ENCODE assay signal across 1 cellular context in the genomic region with DNA sequence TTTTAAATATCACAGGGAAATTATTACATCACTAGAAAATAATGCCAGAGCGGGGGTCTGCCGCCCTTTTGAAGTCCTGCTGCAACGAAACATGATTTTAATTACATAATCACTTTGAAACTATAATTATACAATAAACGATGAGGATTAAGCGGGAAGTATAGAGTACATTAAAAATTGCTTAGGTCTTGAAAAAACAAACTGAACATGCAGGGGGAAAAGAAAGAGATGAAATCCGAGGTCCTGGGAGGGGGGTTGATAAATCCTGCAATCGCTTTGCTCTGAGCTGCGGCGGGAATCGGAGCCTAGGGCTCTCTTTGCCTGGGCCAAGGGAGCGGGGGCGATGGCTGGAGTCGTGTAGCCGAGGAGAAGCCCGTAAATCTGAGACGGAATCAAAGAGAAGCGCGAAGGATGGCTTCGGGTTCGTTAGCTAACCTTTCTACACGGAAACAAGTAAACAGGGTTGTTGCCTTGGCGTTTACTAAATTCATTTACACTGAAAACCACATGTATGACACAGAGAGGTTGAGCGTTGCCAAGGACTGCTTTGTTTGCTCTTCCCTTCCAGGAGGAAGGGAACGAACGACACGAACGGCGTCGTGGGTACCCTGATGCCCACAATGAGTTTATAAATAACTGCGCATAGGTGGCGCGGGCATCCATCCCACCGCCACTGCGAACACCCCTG.
TF ChIP-seq lines count a peak whose summit lies in the region.

No MANE protein-coding gene starts in this region.

TF ChIP-seq in GM23338, 12 proteins besides CTCF, POLR2A, EP300 and RAD21 (continued from another document):
- TF ChIP-seq, protein P1, sequence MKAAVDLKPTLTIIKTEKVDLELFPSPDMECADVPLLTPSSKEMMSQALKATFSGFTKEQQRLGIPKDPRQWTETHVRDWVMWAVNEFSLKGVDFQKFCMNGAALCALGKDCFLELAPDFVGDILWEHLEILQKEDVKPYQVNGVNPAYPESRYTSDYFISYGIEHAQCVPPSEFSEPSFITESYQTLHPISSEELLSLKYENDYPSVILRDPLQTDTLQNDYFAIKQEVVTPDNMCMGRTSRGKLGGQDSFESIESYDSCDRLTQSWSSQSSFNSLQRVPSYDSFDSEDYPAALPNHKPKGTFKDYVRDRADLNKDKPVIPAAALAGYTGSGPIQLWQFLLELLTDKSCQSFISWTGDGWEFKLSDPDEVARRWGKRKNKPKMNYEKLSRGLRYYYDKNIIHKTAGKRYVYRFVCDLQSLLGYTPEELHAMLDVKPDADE (IDR thresholded peaks at IDR 0.05) = no peak
- TF ChIP-seq JUNB (IDR thresholded peaks at IDR 0.05; ENCODE audit: unreplicated experiment) (no peak), EZH2 (IDR thresholded peaks at IDR 0.05; ENCODE audit: low read depth, unreplicated experiment) (peak; percentile 89), NANOG (IDR thresholded peaks at IDR 0.05; ENCODE audit: borderline replicate concordance) (no peak)
TF ChIP-seq in GM23338: peak in this region for 2.
